1 cellular context compared by ENCODE assay signal in the genomic region with DNA sequence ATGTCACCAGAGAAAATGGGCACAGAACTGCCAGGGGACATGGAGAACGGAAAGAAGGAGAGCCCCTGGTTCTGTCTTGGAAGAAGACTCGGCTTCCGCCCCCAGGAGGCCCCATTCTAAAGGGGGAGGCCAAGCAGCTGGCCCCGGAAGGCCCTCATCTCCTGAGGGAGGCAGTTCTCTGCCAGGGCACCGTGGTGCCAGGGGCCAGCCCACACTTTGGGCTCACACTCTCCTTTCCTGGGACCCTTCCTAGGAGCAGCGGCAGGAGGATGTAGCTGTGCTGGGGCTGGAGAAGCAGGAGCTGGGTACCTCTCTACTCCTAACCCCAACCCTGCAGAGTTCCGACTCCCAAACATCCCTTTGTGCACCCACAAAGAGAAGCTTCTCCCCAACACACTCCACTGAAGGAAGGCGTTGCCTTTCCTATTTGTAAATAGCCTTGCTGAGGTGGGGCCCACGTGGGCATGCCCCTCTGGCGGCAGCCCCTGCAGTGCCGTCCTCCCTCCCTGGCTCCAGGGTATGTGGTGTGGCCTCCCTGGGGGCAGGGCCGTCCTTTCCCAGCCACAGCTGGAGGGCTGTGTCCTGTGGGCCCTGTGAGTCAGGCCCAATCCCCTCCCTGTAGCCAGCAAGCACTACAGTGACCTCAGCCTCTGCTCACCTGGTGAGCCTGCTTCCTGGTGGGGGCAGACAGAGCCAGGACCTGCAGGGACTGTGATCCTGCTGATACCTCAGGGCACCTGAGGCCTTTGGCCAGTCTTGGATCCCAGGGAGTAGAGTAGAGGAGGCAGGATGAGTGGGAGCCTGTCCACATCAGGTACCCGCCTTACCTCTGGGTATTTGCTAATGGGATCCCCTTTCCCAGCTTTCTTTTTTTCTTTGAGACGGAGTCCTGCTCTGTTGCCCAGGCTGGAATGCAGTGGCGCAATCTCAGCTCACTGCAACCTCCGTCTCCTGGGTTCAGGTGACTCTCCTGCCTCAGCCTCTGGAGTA.
TF ChIP-seq lines count a peak whose summit lies in the region.

No MANE protein-coding gene starts in this region.

TF ChIP-seq in A549, 52 proteins besides CTCF, POLR2A, EP300 and RAD21:
- TF ChIP-seq ESRRA (IDR thresholded peaks at IDR 0.05; ENCODE audit: borderline replicate concordance, low read length) = no peak
- no peak for TF ChIP-seq RNF2 (IDR thresholded peaks at IDR 0.05; ENCODE audit: borderline replicate concordance, low read depth)
- TF ChIP-seq GATA3 (IDR thresholded peaks at IDR 0.05; ENCODE audit: borderline replicate concordance) = no peak
- TF ChIP-seq, protein P1, sequence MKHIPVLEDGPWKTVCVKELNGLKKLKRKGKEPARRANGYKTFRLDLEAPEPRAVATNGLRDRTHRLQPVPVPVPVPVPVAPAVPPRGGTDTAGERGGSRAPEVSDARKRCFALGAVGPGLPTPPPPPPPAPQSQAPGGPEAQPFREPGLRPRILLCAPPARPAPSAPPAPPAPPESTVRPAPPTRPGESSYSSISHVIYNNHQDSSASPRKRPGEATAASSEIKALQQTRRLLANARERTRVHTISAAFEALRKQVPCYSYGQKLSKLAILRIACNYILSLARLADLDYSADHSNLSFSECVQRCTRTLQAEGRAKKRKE (CRISPR knock-in tag; IDR thresholded peaks at IDR 0.05; ENCODE audit: low read depth) = no peak
- TF ChIP-seq, protein P2, sequence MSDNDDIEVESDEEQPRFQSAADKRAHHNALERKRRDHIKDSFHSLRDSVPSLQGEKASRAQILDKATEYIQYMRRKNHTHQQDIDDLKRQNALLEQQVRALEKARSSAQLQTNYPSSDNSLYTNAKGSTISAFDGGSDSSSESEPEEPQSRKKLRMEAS (IDR thresholded peaks at IDR 0.05) = no peak
- TF ChIP-seq FOSL2 (IDR thresholded peaks at IDR 0.05) = no peak
- TF ChIP-seq FOSL2 (CRISPR knock-in tag; IDR thresholded peaks at IDR 0.05) = 0 out of 2 replicates have a peak, but pooled peaks have one; percentile 9
